Comparison of ENCODE assay signal across 1 cellular context in the genomic region with DNA sequence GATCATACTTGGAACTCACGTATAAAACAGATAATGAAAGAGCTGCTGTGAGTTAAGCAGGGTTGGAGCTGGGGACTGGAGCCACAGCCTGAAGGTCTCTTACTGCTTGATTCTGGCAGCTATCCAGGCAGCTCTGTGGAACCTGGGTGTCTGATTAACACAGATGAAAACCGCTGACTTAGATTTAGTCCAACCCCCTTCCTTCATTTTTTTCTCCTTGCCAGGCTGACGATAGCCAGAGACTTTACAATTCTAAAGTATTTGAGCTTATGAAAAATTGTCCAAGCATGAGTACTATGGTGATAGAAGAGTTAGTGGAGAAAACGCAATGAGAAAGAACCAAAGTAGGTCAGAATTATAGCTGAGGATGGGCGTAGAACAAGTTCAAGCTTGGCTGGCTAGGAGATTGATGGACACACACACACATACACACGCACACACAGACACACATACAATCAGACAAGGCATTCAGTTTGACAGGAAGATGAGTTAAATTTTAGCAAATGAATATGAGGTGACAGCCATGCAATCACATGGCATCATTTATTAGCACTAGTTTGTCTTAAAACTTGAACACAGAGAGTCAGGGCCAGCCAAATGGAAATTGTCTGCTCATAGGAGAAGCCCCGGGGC.
TF ChIP-seq lines count a peak whose summit lies in the region.

No MANE protein-coding gene starts in this region.

TF ChIP-seq in GM23338, 12 proteins besides CTCF, POLR2A, EP300 and RAD21 (continued from another document):
- TF ChIP-seq, protein P1, sequence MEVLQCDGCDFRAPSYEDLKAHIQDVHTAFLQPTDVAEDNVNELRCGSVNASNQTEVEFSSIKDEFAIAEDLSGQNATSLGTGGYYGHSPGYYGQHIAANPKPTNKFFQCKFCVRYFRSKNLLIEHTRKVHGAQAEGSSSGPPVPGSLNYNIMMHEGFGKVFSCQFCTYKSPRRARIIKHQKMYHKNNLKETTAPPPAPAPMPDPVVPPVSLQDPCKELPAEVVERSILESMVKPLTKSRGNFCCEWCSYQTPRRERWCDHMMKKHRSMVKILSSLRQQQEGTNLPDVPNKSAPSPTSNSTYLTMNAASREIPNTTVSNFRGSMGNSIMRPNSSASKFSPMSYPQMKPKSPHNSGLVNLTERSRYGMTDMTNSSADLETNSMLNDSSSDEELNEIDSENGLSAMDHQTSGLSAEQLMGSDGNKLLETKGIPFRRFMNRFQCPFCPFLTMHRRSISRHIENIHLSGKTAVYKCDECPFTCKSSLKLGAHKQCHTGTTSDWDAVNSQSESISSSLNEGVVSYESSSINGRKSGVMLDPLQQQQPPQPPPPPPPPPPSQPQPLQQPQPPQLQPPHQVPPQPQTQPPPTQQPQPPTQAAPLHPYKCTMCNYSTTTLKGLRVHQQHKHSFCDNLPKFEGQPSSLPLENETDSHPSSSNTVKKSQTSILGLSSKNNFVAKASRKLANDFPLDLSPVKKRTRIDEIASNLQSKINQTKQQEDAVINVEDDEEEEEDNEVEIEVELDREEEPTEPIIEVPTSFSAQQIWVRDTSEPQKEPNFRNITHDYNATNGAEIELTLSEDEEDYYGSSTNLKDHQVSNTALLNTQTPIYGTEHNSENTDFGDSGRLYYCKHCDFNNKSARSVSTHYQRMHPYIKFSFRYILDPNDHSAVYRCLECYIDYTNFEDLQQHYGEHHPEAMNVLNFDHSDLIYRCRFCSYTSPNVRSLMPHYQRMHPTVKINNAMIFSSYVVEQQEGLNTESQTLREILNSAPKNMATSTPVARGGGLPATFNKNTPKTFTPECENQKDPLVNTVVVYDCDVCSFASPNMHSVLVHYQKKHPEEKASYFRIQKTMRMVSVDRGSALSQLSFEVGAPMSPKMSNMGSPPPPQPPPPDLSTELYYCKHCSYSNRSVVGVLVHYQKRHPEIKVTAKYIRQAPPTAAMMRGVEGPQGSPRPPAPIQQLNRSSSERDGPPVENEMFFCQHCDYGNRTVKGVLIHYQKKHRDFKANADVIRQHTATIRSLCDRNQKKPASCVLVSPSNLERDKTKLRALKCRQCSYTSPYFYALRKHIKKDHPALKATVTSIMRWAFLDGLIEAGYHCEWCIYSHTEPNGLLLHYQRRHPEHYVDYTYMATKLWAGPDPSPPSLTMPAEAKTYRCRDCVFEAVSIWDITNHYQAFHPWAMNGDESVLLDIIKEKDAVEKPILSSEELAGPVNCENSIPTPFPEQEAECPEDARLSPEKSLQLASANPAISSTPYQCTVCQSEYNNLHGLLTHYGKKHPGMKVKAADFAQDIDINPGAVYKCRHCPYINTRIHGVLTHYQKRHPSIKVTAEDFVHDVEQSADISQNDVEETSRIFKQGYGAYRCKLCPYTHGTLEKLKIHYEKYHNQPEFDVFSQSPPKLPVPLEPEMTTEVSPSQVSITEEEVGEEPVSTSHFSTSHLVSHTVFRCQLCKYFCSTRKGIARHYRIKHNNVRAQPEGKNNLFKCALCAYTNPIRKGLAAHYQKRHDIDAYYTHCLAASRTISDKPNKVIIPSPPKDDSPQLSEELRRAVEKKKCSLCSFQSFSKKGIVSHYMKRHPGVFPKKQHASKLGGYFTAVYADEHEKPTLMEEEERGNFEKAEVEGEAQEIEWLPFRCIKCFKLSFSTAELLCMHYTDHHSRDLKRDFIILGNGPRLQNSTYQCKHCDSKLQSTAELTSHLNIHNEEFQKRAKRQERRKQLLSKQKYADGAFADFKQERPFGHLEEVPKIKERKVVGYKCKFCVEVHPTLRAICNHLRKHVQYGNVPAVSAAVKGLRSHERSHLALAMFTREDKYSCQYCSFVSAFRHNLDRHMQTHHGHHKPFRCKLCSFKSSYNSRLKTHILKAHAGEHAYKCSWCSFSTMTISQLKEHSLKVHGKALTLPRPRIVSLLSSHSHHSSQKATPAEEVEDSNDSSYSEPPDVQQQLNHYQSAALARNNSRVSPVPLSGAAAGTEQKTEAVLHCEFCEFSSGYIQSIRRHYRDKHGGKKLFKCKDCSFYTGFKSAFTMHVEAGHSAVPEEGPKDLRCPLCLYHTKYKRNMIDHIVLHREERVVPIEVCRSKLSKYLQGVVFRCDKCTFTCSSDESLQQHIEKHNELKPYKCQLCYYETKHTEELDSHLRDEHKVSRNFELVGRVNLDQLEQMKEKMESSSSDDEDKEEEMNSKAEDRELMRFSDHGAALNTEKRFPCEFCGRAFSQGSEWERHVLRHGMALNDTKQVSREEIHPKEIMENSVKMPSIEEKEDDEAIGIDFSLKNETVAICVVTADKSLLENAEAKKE (CRISPR knock-in tag; IDR thresholded peaks at IDR 0.05) = no peak
- TF ChIP-seq, protein P2, sequence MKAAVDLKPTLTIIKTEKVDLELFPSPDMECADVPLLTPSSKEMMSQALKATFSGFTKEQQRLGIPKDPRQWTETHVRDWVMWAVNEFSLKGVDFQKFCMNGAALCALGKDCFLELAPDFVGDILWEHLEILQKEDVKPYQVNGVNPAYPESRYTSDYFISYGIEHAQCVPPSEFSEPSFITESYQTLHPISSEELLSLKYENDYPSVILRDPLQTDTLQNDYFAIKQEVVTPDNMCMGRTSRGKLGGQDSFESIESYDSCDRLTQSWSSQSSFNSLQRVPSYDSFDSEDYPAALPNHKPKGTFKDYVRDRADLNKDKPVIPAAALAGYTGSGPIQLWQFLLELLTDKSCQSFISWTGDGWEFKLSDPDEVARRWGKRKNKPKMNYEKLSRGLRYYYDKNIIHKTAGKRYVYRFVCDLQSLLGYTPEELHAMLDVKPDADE (IDR thresholded peaks at IDR 0.05) = no peak
- TF ChIP-seq JUNB (IDR thresholded peaks at IDR 0.05; ENCODE audit: unreplicated experiment) = no peak
TF ChIP-seq in GM23338: peak in this region for 0.
